Comparison of ENCODE assay signal across 1 cellular context in genomic region chr1:33081554-33082305, GRCh38.
A peak's percentile ranks its signal among the peaks of the same experiment; 100 is the strongest.
TF ChIP-seq lines count a peak whose summit lies in the region.

No MANE protein-coding gene starts in this region.

TF ChIP-seq in H1, 55 proteins besides CTCF, POLR2A, EP300 and RAD21 (continued from another document):
- TF ChIP-seq SAP30 (IDR thresholded peaks at IDR 0.05; ENCODE audit: insufficient read depth, insufficient replicate concordance, low read length) (no peak), GTF2F1 (IDR thresholded peaks at IDR 0.05; ENCODE audit: borderline replicate concordance, low read depth, low read length) (no peak), CHD7 (IDR thresholded peaks at IDR 0.05; ENCODE audit: insufficient replicate concordance, low read length) (no peak), JUN (IDR thresholded peaks at IDR 0.05; ENCODE audit: low read depth, low read length) (no peak), TAF1 (IDR thresholded peaks at IDR 0.05; ENCODE audit: low read depth, low read length) (no peak), SUZ12 (IDR thresholded peaks at IDR 0.05; ENCODE audit: low read length) (peak; percentile 54; the same call in 1 of the 2 replicates), ASH2L (IDR thresholded peaks at IDR 0.05; ENCODE audit: low read length) (no peak), SP1 (IDR thresholded peaks at IDR 0.05; ENCODE audit: low read depth, low read length) (no peak), FOSL1 (IDR thresholded peaks at IDR 0.05; ENCODE audit: insufficient read depth, low read depth, low read length) (no peak), KDM1A (IDR thresholded peaks at IDR 0.05; ENCODE audit: borderline replicate concordance, low read length) (no peak), RNF2 (IDR thresholded peaks at IDR 0.05; ENCODE audit: borderline replicate concordance, low read depth, low read length, missing control alignments, poor library complexity, severe bottlenecking) (no peak), CTBP2 (IDR thresholded peaks at IDR 0.05; ENCODE audit: borderline replicate concordance, insufficient read depth, insufficient read length, low read length) (no peak), PHF8 (conservative IDR thresholded peaks at IDR 0.05; ENCODE audit: low read depth, low read length) (no peak), SIRT6 (IDR thresholded peaks at IDR 0.05; ENCODE audit: low read length) (no peak), EGR1 (IDR thresholded peaks at IDR 0.05; ENCODE audit: borderline replicate concordance, low read depth, low read length) (no peak), SP4 (IDR thresholded peaks at IDR 0.05; ENCODE audit: low read length) (0 out of 2 replicates have a peak, but pooled peaks have one; percentile 55), SIN3A (conservative IDR thresholded peaks at IDR 0.05 in 1 of 2, IDR thresholded peaks at IDR 0.05 in 1 of 2; ENCODE audit: low read depth in 1 of 2, low read length in 2 of 2) (0 out of 4 replicates have a peak, but pooled peaks of 1 of the 2 experiments have one; percentile 11), MAX (IDR thresholded peaks at IDR 0.05) (no peak), CHD2 (IDR thresholded peaks at IDR 0.05; ENCODE audit: low read length) (no peak), BCL11A (IDR thresholded peaks at IDR 0.05; ENCODE audit: low read depth in 2 of 2, low read length in 2 of 2) (no peak), TEAD4 (IDR thresholded peaks at IDR 0.05; ENCODE audit: low read depth, low read length) (no peak), TAF7 (optimal IDR thresholded peaks at IDR 0.05; ENCODE audit: borderline replicate concordance, low read depth, low read length) (no peak), E2F6 (IDR thresholded peaks at IDR 0.05) (no peak), EZH2 (IDR thresholded peaks at IDR 0.05; ENCODE audit: low read depth, low read length, severe bottlenecking) (peak; percentile 57), NRF1 (IDR thresholded peaks at IDR 0.05; ENCODE audit: low read depth, low read length) (no peak)
